8 cellular contexts compared by ENCODE assay signal in genomic region chr17:7989781-7990655, GRCh38. TPM values are rescaled to one million over a fixed set of nuclear protein-coding genes. Genes with fewer than 3 reads are reported as not detected.
DNase-seq lines count a peak whose midpoint lies in the region; ATAC-seq, FAIRE-seq and TF ChIP-seq lines count a peak whose summit lies in the region.

No MANE protein-coding gene starts in this region.

- H3K27me3 ChIP-seq in OCI-LY3 (ENCODE audit: low read depth, low read length) (no peaks in the 10 kb centered on the region), muscle layer of duodenum (ENCODE audit: low read depth, low read length) (no peaks in the 10 kb centered on the region)

- H2AFZ ChIP-seq in OCI-LY3 (ENCODE audit: low read depth, low read length) = peak overlapping the region; percentile 91

- H3K4me2 ChIP-seq in OCI-LY3 (ENCODE audit: low read length) = peak overlapping the region; percentile 73

- H3K9me3 ChIP-seq in OCI-LY3 (ENCODE audit: insufficient read depth, low read length) (no peaks in the 10 kb centered on the region), muscle layer of duodenum (ENCODE audit: control insufficient read depth in 1 of 2, low read length in 2 of 2) (no peaks in the 10 kb centered on the region)

- no peaks in the 10 kb centered on the region for H4K20me1 ChIP-seq in OCI-LY3 (ENCODE audit: insufficient read depth, low read length)

- peak; percentile 90 for ATAC-seq in esophagus mucosa

- H3K36me3 ChIP-seq in OCI-LY3 (replicated peaks; ENCODE audit: low read depth, low read length) = no peaks in the 10 kb centered on the region
- no peaks in the 10 kb centered on the region for H3K36me3 ChIP-seq in muscle layer of duodenum (ENCODE audit: control insufficient read depth in 1 of 2, insufficient read depth in 2 of 2, low read length in 2 of 2)

- DNase-seq in GM19238 (ENCODE audit: insufficient read length, low spot score) = peak; percentile 87
- DNase-seq in HTR-8/SVneo (ENCODE audit: insufficient read length, low spot score) = peak; percentile 92
- DNase-seq in activated T-cell treated with anti-CD3 and anti-CD28 coated beads, Interleukin-2, amount 50 U/mL, for 1 hour = peak; percentile 98
- peak; percentile 94 for DNase-seq in stimulated activated CD8-positive, alpha-beta memory T cell treated with anti-CD3 and anti-CD28 coated beads, Interleukin-7, amount 100 ng/mL, for 24 hours (ENCODE audit: low read depth)

- TF ChIP-seq CTCF in C4-2B (conservative IDR thresholded peaks at IDR 0.05) (peak; percentile 99), OCI-LY3 (IDR thresholded peaks at IDR 0.05; ENCODE audit: low read depth, low read length) (peak; percentile 75)

- FAIRE-seq in HTR-8/SVneo (lab: Jason Lieb, UNC) = peak; percentile 91

- H3K4me3 ChIP-seq in OCI-LY3 (ENCODE audit: low read length) (peak overlapping the region; percentile 91), muscle layer of duodenum (ENCODE audit: low read depth in 1 of 2, low read length in 2 of 2) (peak overlapping the region; percentile 46 to 78)

- H3K4me1 ChIP-seq in OCI-LY3 (ENCODE audit: low read length) (peaks cover 8% of the 10 kb centered on the region), muscle layer of duodenum (ENCODE audit: control insufficient read depth in 1 of 2, insufficient read depth in 2 of 2, low read length in 2 of 2) (no peaks in the 10 kb centered on the region)

- H3K27ac ChIP-seq in C4-2B (peak overlapping the region; percentile 68), OCI-LY3 (ENCODE audit: low read length) (no peak overlapping the region; the same call in 1 of the 2 replicates), muscle layer of duodenum (ENCODE audit: low read length) (no peak overlapping the region)

- no peaks in the 10 kb centered on the region for H3K79me2 ChIP-seq in OCI-LY3 (ENCODE audit: low read length)

- peak overlapping the region; percentile 78 for H3K9ac ChIP-seq in OCI-LY3 (ENCODE audit: low read length)

RNA-seq across cellular contexts. Expression of gene GUCY2D, which starts 12.4 kb away (rescaled TPM):
- 3.5 TPM for total RNA-seq in esophagus mucosa

RNA-seq across cellular contexts. Expression of gene ALOX15B, which starts 48.8 kb away (rescaled TPM):
- 121 TPM for total RNA-seq in esophagus mucosa

RNA-seq across cellular contexts. Expression of gene CNTROB, which starts 58.0 kb away (rescaled TPM):
- 15.4 TPM for total RNA-seq in esophagus mucosa

RNA-seq across cellular contexts. Expression of gene TRAPPC1, which starts 58.3 kb away (rescaled TPM):
- total RNA-seq in esophagus mucosa = 108 TPM
